ENCODE assay signal across 1 cellular context in genomic region chr7:7504910-7505704, GRCh38.
TF ChIP-seq lines count a peak whose summit lies in the region.

No MANE protein-coding gene starts in this region.

TF ChIP-seq in HEK293, 187 proteins besides CTCF, POLR2A, EP300 and RAD21 (continued from another document):
- no peak for TF ChIP-seq PRDM2 (tag by site-specific recombination; IDR thresholded peaks at IDR 0.05; ENCODE audit: borderline replicate concordance)
